In genomic region chr11:27468643-27469332, GRCh38 we compare ENCODE assay signal across 11 cellular contexts. TPM values are rescaled to one million over a fixed set of nuclear protein-coding genes. Genes with fewer than 3 reads are reported as not detected.
DNase-seq lines count a peak whose midpoint lies in the region; ATAC-seq, FAIRE-seq and TF ChIP-seq lines count a peak whose summit lies in the region.
"Had no signal": no experiment of that assay in that cellular context is flagged by ENCODE, and none has a peak within 500 bp of the region (broad histone marks: within the 10 kb centered on the region; RNA-seq: fewer than 3 reads in every experiment).

No MANE protein-coding gene starts in this region.

- ATAC-seq in PC-3 (peak; percentile 1), GM19395 (IDR thresholded peaks at IDR 0.05; ENCODE audit: unreplicated experiment) (no peak)

- POLR2A ChIA-PET in Caco-2 (lab: Charles Lee) = no interaction called here
- POLR2A ChIA-PET in PC-3 (lab: Charles Lee; ENCODE audit: unreplicated experiment) = interaction anchor here (0.5 to 0.8 kb wide), 3 partner anchors 12 to 168 kb away, joined by 3 to 7 read pairs (median 3); no protein-coding TSS in a partner anchor

- no peaks in the 10 kb centered on the region for H3F3A ChIP-seq in PC-3 (ENCODE audit: low read length, unreplicated experiment)

- no peaks in the 10 kb centered on the region for H3K9me3 Mint-ChIP-seq in Caco-2 (ENCODE audit: unreplicated experiment)
- H3K9me3 Mint-ChIP-seq in nephron progenitor cell = no peaks in the 10 kb centered on the region
- H3K9me3 Mint-ChIP-seq: T-helper 1 cell treated with Interleukin-12 subunit alpha and Interleukin-12 subunit beta and Interleukin-4 antibody, amounts not matched to agents 30 μg/mL and 1 μg/mL, for 36 hours had no signal

- H3K4me1 ChIP-seq in Caco-2 = peaks cover 58% of the 10 kb centered on the region
- peaks cover 64% of the 10 kb centered on the region for H3K4me1 ChIP-seq in PC-3 (ENCODE audit: insufficient read depth, low read length)

- no peak for FAIRE-seq in frontal cortex (lab: Jason Lieb, UNC)

- H4K20me1 ChIP-seq in PC-3 (ENCODE audit: low read length) = no peaks in the 10 kb centered on the region

- DNase-seq in Caco-2 = no peak
- peak; percentile 74 for DNase-seq in PC-3
- no peak for DNase-seq in epithelial cell of prostate (ENCODE audit: low read depth, low spot score)
- no peak for DNase-seq in nephron progenitor cell
- DNase-seq in activated CD4-positive, CD25-positive, alpha-beta regulatory T cell treated with anti-CD3 and anti-CD28 coated beads, Interleukin-2, amount 50 U/mL, for 72 hours = no peak
- no peak for DNase-seq in HuH-7 (ENCODE audit: low spot score)
- no peak for DNase-seq in frontal cortex (ENCODE audit: low spot score in 2 of 2)
- DNase-seq: COR-L47, NCI-H2029 had no signal

- H3K79me2 ChIP-seq in PC-3 (ENCODE audit: low read length) = peaks cover 78% of the 10 kb centered on the region

- H3K4me1 Mint-ChIP-seq in Caco-2 (ENCODE audit: low read depth, unreplicated experiment) (peaks cover 20% of the 10 kb centered on the region), nephron progenitor cell (peaks cover 79% of the 10 kb centered on the region)

- no peak overlapping the region for H3K4me3 Mint-ChIP-seq in Caco-2 (ENCODE audit: unreplicated experiment)
- H3K4me3 Mint-ChIP-seq in nephron progenitor cell = peak overlapping the region; percentile 92
- H3K4me3 Mint-ChIP-seq: T-helper 1 cell treated with Interleukin-12 subunit alpha and Interleukin-12 subunit beta and Interleukin-4 antibody, amounts not matched to agents 30 μg/mL and 1 μg/mL, for 36 hours had no signal

- H3K27me3 Mint-ChIP-seq in Caco-2 (ENCODE audit: insufficient read depth, unreplicated experiment) (no peaks in the 10 kb centered on the region), nephron progenitor cell (ENCODE audit: low read depth, poor library complexity) (no peaks in the 10 kb centered on the region)

- H3K9me2 ChIP-seq in PC-3 (replicated peaks; ENCODE audit: low read length) = no peaks in the 10 kb centered on the region

- H3K36me3 ChIP-seq in Caco-2 (ENCODE audit: control insufficient read depth, insufficient read depth, low read length) = no peaks in the 10 kb centered on the region; the same call in 1 of the 2 replicates
- no peaks in the 10 kb centered on the region for H3K36me3 ChIP-seq in PC-3 (ENCODE audit: low read depth, low read length)

- H3K36me3 Mint-ChIP-seq in Caco-2 (ENCODE audit: insufficient read depth, unreplicated experiment) = peaks cover 7% of the 10 kb centered on the region
- H3K36me3 Mint-ChIP-seq in nephron progenitor cell (ENCODE audit: low read depth) = peaks cover 11% of the 10 kb centered on the region

- intact Hi-C loops in Caco-2 (cut with micrococcal nuclease; ENCODE audit: unreplicated experiment) = no loop called here
- intact Hi-C loops in PC-3 (cut with micrococcal nuclease) = loop anchor here (1.0 kb wide), 2 partner anchors 75 to 266 kb away; no protein-coding TSS in a partner anchor

- H3K4me3 ChIP-seq in Caco-2 (ENCODE audit: low read depth, low read length) (no peak overlapping the region), PC-3 (ENCODE audit: low read length) (peak overlapping the region; percentile 81)

- BruUV-seq in Caco-2 (replicated peaks; lab: Mats Ljungman, UMichigan) (no TSS peak), PC-3 (replicated peaks; lab: Mats Ljungman, UMichigan) (TSS peak; percentile 51)

- H2AFZ ChIP-seq in PC-3 (ENCODE audit: low read length) = peak overlapping the region; percentile 31; the same call in 1 of the 2 replicates

- H3K27ac Mint-ChIP-seq in Caco-2 (ENCODE audit: unreplicated experiment) (peak overlapping the region; percentile 7), nephron progenitor cell (peak overlapping the region; percentile 90)
- H3K27ac Mint-ChIP-seq: T-helper 1 cell treated with Interleukin-12 subunit alpha and Interleukin-12 subunit beta and Interleukin-4 antibody, amounts not matched to agents 30 μg/mL and 1 μg/mL, for 36 hours had no signal

- TF ChIP-seq CTCF in Caco-2 (IDR thresholded peaks at IDR 0.05; ENCODE audit: insufficient read depth in 1 of 2, low read depth in 1 of 2, low read length in 1 of 2, severe bottlenecking in 1 of 2, unreplicated experiment in 1 of 2) (no peak), PC-3 (conservative IDR thresholded peaks at IDR 0.05; ENCODE audit: low read depth, low read length) (no peak), nephron progenitor cell (IDR thresholded peaks at IDR 0.05) (no peak)

- peak overlapping the region; percentile 81 for H3K27ac ChIP-seq in PC-3 (ENCODE audit: low read length)
- peak overlapping the region; percentile 89 for H3K27ac ChIP-seq in epithelial cell of prostate

- CTCF ChIA-PET in Caco-2 (lab: Charles Lee) = interaction anchor here (0.7 kb wide), 2 partner anchors 264 to 804 kb away, joined by 4 to 5 read pairs; no protein-coding TSS in a partner anchor
- CTCF ChIA-PET in PC-3 (lab: Charles Lee) = interaction anchor here (0.6 to 1.2 kb wide), 3 partner anchors 17 to 259 kb away, joined by 4 to 11 read pairs (median 6); no protein-coding TSS in a partner anchor

- H3K27me3 ChIP-seq in Caco-2 (replicated peaks; ENCODE audit: control insufficient read depth, insufficient read depth, low read length) (no peaks in the 10 kb centered on the region), PC-3 (ENCODE audit: low read length) (no peaks in the 10 kb centered on the region)

- no peaks in the 10 kb centered on the region for H3K9me3 ChIP-seq in Caco-2
- H3K9me3 ChIP-seq in PC-3 (ENCODE audit: low read length) = no peaks in the 10 kb centered on the region

- H3K9ac ChIP-seq in PC-3 (ENCODE audit: low read length) = peak overlapping the region; percentile 66

- H3K4me2 ChIP-seq in PC-3 (ENCODE audit: low read length) = peak overlapping the region; percentile 94

RNA-seq across cellular contexts. Expression of gene LGR4, which starts 3.8 kb away (rescaled TPM):
- total RNA-seq in Caco-2 (2022) = 34.7 and 37.1 TPM in 2 replicates
- 13.5 and 14.5 TPM in 2 replicates for total RNA-seq in PC-3 (2014; rRNA removed)
- 17.1 TPM for total RNA-seq in frontal cortex

RNA-seq across cellular contexts. Expression of gene LIN7C, which starts 37.8 kb away (rescaled TPM):
- total RNA-seq in Caco-2 (2022) = 35.9 and 39.8 TPM in 2 replicates
- 21.7 and 26.6 TPM in 2 replicates for total RNA-seq in PC-3 (2014; rRNA removed)
- total RNA-seq in frontal cortex = 342 TPM
